In the genomic region with DNA sequence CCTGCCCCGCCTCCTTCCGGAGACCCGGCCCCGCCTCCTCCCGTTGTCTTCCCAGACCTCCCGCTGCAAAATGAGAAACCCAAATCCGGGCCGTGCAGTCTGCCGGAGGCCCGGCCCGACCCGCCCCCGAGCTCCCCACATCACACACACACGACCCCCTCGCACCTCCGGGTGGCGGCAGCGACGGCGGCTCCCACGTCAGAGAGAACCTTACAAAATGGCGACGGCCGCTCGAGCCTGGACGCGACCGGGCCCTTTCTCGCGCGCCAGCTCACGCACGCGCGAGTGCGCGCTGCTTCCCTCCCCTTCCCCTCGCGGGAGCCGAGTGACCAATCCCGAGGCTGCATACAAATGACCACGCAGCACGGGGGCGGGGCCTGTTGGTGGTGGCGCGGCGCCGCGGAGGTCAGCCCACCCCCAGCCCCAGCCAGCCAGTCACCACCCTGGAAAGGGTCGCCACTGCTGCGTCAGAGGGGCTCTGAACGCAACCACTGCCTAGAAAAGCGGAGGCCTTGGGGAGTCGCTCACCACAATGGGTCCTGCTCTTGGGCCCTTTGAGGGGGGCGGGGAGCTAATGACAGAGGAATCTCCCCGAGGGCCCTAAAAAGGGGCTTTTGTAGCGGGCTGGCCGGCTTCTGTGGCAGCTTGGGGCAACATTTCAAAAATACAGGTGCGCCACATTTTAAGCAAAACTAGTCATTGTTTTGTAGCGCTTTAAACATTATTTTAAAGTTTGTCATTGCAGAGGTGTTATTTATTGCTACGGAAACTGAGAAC, we compare ENCODE assay signal across 8 cellular contexts. TPM values are rescaled to one million over a fixed set of nuclear protein-coding genes. Genes with fewer than 3 reads are reported as not detected.
DNase-seq lines count a peak whose midpoint lies in the region; ATAC-seq and TF ChIP-seq lines count a peak whose summit lies in the region.

A gene with protein sequence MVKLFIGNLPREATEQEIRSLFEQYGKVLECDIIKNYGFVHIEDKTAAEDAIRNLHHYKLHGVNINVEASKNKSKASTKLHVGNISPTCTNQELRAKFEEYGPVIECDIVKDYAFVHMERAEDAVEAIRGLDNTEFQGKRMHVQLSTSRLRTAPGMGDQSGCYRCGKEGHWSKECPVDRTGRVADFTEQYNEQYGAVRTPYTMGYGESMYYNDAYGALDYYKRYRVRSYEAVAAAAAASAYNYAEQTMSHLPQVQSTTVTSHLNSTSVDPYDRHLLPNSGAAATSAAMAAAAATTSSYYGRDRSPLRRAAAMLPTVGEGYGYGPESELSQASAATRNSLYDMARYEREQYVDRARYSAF (minus strand): TSS at position 289 of the 777 bp plus-strand sequence. CDS start 808 bp downstream, outside the sequence.

- WGBS in liver = under 1% methylated on average over 61 of the region's 61 CpGs

- H3K4me3 Mint-ChIP-seq in CD4-positive, alpha-beta T cell = peak within 1 kb of the TSS; percentile 98

- no peak for TF ChIP-seq CTCF in CD4-positive, alpha-beta T cell (IDR thresholded peaks at IDR 0.05)
- no peak for TF ChIP-seq CTCF in liver (IDR thresholded peaks at IDR 0.05; ENCODE audit: low read depth, low read length, missing input control)

- H3K36me3 ChIP-seq in liver (ENCODE audit: control insufficient read depth in 4 of 4, insufficient read depth in 3 of 4, low read depth in 1 of 4, low read length in 3 of 4) = peaks cover 0 to 6% (median 0%) of the 10 kb centered on the region in 4 donors

- H3K27ac Mint-ChIP-seq in CD4-positive, alpha-beta T cell = peak within 1 kb of the TSS; percentile 98

- H3K36me3 Mint-ChIP-seq in CD4-positive, alpha-beta T cell (ENCODE audit: low read depth) = peaks cover 23% of the 10 kb centered on the region

- intact Hi-C loops in CD4-positive, alpha-beta T cell (cut with DNase I, micrococcal nuclease) = loop anchor here (1.0 to 5.0 kb wide), 8 partner anchors 39 to 269 kb away; a partner anchor contains a TSS

- H3K27ac ChIP-seq in CD4-positive, alpha-beta T cell (ENCODE audit: low read depth, low read length) = peak within 1 kb of the TSS; percentile 98
- peak within 1 kb of the TSS; percentile 84 to 97 for H3K27ac ChIP-seq in liver (ENCODE audit: low read depth in 1 of 2, low read length in 2 of 2)

- peak in 1 of 2 donors; percentile 10 for TF ChIP-seq RAD21 in liver (IDR thresholded peaks at IDR 0.05)

- H3K4me1 Mint-ChIP-seq in CD4-positive, alpha-beta T cell (ENCODE audit: low read depth) = peaks cover 49% of the 10 kb centered on the region

- H3K9ac ChIP-seq in liver (ENCODE audit: low read depth in 1 of 2, low read length in 2 of 2) = peak within 1 kb of the TSS; percentile 84 to 91

- DNase-seq in CD4-positive, alpha-beta T cell = peak; percentile 91 to 96 (median 94)
- DNase-seq in HK-2 (ENCODE audit: unreplicated experiment) = peak; percentile 93
- DNase-seq in NCI-H82 treated with DMSO at 0.1 percent for 48 hours (lab: John Stamatoyannopoulos, UW; ENCODE audit: unreplicated experiment) = peak; percentile 84
- peak; percentile 97 to 98 for DNase-seq in activated CD4-positive, alpha-beta T cell treated with anti-CD3 and anti-CD28 coated beads, Interleukin-2, amount 50 U/mL, for 48 hours
- DNase-seq in dermis microvascular lymphatic vessel endothelial cell (ENCODE audit: low read depth in 2 of 2) = peak; percentile 90 to 98
- peak; percentile 93 for DNase-seq in stimulated activated CD4-positive, alpha-beta T cell treated with anti-CD3 and anti-CD28 coated beads, Interleukin-4, amount 100 ng/mL, for 1 hour

- peaks cover 2 to 31% (median 25%) of the 10 kb centered on the region in 4 donors for H3K4me1 ChIP-seq in liver (ENCODE audit: control insufficient read depth in 4 of 4, insufficient read depth in 4 of 4, low read length in 3 of 4)

- no peaks in the 10 kb centered on the region for H3K9me3 Mint-ChIP-seq in CD4-positive, alpha-beta T cell

- peak; percentile 78 for ATAC-seq in CD4-positive, alpha-beta T cell (ENCODE audit: poor library complexity)
- peak; percentile 87 for ATAC-seq in GM19455 (IDR thresholded peaks at IDR 0.05; ENCODE audit: unreplicated experiment)

- peak within 1 kb of the TSS; percentile 80 to 93 (median 87) for H3K4me3 ChIP-seq in liver (ENCODE audit: low read depth in 1 of 3, low read length in 3 of 3)

- CTCF ChIA-PET in CD4-positive, alpha-beta T cell (lab: Charles Lee) = interaction anchor here (0.6 to 5.1 kb wide), 33 partner anchors 10 to 441 kb away, joined by 3 to 75 read pairs (median 6); a partner anchor contains a TSS

- POLR2A ChIA-PET in CD4-positive, alpha-beta T cell (lab: Charles Lee) = interaction anchor here (0.6 to 3.5 kb wide), 43 partner anchors 8 to 1063 kb away, joined by 3 to 110 read pairs (median 5); a partner anchor contains a TSS

- no peaks in the 10 kb centered on the region for H3K9me3 ChIP-seq in CD4-positive, alpha-beta T cell (ENCODE audit: control insufficient read depth, low read length)
- no peaks in the 10 kb centered on the region for H3K9me3 ChIP-seq in liver (ENCODE audit: control insufficient read depth in 4 of 4, low read length in 3 of 4)

- no peaks in the 10 kb centered on the region for H3K27me3 ChIP-seq in CD4-positive, alpha-beta T cell (ENCODE audit: control insufficient read depth, insufficient read depth, low read length)
- H3K27me3 ChIP-seq in liver (ENCODE audit: control insufficient read depth in 4 of 4, insufficient read depth in 4 of 4, low read length in 3 of 4) = no peaks in the 10 kb centered on the region

- H3K27me3 Mint-ChIP-seq in CD4-positive, alpha-beta T cell = no peaks in the 10 kb centered on the region

TF ChIP-seq in liver, 16 proteins besides CTCF, POLR2A, EP300 and RAD21:
- TF ChIP-seq EGR1 (IDR thresholded peaks at IDR 0.05; ENCODE audit: low read depth in 2 of 2) (peak in 1 of 2 donors; percentile 50), RXRA (IDR thresholded peaks at IDR 0.05) (no peak), FOXA2 (IDR thresholded peaks at IDR 0.05) (no peak), FOXA1 (IDR thresholded peaks at IDR 0.05) (no peak), NR2F2 (IDR thresholded peaks at IDR 0.05) (no peak), TAF1 (conservative IDR thresholded peaks at IDR 0.05) (peak; percentile 81), JUND (IDR thresholded peaks at IDR 0.05) (peak in 1 of 2 donors; percentile 19), HNF4A (conservative IDR thresholded peaks at IDR 0.05) (no peak), HNF4G (IDR thresholded peaks at IDR 0.05) (no peak), SP1 (IDR thresholded peaks at IDR 0.05) (peak; percentile 78), GABPA (IDR thresholded peaks at IDR 0.05 in 1 of 2, conservative IDR thresholded peaks at IDR 0.05 in 1 of 2) (peak in 1 of 2 donors; percentile 49), YY1 (IDR thresholded peaks at IDR 0.05) (peak; percentile 98)
- TF ChIP-seq, protein P1, sequence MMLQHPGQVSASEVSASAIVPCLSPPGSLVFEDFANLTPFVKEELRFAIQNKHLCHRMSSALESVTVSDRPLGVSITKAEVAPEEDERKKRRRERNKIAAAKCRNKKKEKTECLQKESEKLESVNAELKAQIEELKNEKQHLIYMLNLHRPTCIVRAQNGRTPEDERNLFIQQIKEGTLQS (IDR thresholded peaks at IDR 0.05) = no peak
- TF ChIP-seq, protein P2, sequence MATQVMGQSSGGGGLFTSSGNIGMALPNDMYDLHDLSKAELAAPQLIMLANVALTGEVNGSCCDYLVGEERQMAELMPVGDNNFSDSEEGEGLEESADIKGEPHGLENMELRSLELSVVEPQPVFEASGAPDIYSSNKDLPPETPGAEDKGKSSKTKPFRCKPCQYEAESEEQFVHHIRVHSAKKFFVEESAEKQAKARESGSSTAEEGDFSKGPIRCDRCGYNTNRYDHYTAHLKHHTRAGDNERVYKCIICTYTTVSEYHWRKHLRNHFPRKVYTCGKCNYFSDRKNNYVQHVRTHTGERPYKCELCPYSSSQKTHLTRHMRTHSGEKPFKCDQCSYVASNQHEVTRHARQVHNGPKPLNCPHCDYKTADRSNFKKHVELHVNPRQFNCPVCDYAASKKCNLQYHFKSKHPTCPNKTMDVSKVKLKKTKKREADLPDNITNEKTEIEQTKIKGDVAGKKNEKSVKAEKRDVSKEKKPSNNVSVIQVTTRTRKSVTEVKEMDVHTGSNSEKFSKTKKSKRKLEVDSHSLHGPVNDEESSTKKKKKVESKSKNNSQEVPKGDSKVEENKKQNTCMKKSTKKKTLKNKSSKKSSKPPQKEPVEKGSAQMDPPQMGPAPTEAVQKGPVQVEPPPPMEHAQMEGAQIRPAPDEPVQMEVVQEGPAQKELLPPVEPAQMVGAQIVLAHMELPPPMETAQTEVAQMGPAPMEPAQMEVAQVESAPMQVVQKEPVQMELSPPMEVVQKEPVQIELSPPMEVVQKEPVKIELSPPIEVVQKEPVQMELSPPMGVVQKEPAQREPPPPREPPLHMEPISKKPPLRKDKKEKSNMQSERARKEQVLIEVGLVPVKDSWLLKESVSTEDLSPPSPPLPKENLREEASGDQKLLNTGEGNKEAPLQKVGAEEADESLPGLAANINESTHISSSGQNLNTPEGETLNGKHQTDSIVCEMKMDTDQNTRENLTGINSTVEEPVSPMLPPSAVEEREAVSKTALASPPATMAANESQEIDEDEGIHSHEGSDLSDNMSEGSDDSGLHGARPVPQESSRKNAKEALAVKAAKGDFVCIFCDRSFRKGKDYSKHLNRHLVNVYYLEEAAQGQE (IDR thresholded peaks at IDR 0.05) = peak; percentile 59
- TF ChIP-seq, protein P3, sequence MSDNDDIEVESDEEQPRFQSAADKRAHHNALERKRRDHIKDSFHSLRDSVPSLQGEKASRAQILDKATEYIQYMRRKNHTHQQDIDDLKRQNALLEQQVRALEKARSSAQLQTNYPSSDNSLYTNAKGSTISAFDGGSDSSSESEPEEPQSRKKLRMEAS (IDR thresholded peaks at IDR 0.05) = peak; percentile 27
- TF ChIP-seq, protein P4, sequence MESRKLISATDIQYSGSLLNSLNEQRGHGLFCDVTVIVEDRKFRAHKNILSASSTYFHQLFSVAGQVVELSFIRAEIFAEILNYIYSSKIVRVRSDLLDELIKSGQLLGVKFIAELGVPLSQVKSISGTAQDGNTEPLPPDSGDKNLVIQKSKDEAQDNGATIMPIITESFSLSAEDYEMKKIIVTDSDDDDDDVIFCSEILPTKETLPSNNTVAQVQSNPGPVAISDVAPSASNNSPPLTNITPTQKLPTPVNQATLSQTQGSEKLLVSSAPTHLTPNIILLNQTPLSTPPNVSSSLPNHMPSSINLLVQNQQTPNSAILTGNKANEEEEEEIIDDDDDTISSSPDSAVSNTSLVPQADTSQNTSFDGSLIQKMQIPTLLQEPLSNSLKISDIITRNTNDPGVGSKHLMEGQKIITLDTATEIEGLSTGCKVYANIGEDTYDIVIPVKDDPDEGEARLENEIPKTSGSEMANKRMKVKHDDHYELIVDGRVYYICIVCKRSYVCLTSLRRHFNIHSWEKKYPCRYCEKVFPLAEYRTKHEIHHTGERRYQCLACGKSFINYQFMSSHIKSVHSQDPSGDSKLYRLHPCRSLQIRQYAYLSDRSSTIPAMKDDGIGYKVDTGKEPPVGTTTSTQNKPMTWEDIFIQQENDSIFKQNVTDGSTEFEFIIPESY (IDR thresholded peaks at IDR 0.05) = peak; percentile 97

RNA-seq across cellular contexts. Expression of the gene that starts here (rescaled TPM):
- total RNA-seq in CD4-positive, alpha-beta T cell = 1 to 10 TPM; 3.8 to 5.1 TPM
- total RNA-seq in dermis microvascular lymphatic vessel endothelial cell (18.4 and 23.6 TPM in 2 replicates), liver (10 to 100 TPM; 12.3 to 13.8 TPM)
- 1 to 10 TPM; 7.1 to 8.8 TPM for polyA plus RNA-seq in liver

Comparison
In these comparisons a context has a peak if more than half of its experiments do, and no peak if none do; other contexts are left out.
1. Peak in every context shown above with its lines: DNase-seq, ATAC-seq, H3K4me3 ChIP-seq and H3K27ac ChIP-seq.